Comparison of ENCODE assay signal across 9 cellular contexts in the genomic region with DNA sequence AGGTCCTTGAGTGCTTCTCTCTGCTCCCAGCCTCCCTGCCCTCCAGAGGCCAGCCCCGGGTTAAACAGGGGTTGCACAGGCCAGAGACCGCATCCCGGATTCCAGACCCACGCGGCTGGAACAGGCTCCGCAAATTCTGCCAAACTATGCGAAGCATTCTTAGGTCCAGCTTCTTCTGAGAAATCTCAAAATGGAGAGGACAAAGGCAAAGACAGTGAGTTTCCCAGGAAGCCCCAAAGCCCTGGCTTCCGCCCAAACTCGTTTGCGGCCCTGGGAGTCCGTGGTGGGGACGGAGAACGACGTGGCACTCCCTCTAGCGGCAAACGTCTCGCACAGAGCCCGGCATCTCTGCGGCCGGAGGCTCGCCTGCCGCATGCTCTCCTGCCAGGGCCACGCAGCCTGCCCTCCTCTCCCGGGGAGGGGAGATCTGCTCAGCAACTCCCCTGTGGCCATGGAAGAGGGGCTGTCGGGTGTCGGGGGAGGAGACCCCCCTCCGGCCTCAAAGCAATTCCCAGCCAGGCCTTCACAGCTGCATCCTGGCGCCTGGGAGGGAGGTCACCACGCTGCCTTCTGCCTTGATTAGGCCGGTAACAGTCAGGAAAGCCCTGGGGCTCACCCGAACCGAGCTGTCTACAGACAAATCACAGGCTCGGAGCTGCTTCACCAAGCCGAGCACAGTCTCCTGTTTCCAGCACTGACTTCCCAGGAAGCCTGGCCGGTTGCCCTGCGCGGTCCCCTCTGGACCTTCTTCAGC. TPM values are rescaled to one million over a fixed set of nuclear protein-coding genes. Genes with fewer than 3 reads are reported as not detected.
DNase-seq lines count a peak whose midpoint lies in the region; ATAC-seq and TF ChIP-seq lines count a peak whose summit lies in the region.
"Had no signal": no experiment of that assay in that cellular context is flagged by ENCODE, and none has a peak within 500 bp of the region (broad histone marks: within the 10 kb centered on the region; RNA-seq: fewer than 3 reads in every experiment).

No MANE protein-coding gene starts in this region.

- no peak for TF ChIP-seq EP300 in suprapubic skin (IDR thresholded peaks at IDR 0.05)

- peak; percentile 95 for ATAC-seq in GM18511 (IDR thresholded peaks at IDR 0.05; ENCODE audit: unreplicated experiment)
- peak; percentile 80 for ATAC-seq in HG02970 (IDR thresholded peaks at IDR 0.05; ENCODE audit: low FRiP score, unreplicated experiment)

- no peak overlapping the region for H3K27ac Mint-ChIP-seq in neural crest cell (ENCODE audit: unreplicated experiment)

- no peaks in the 10 kb centered on the region for H3K9me3 ChIP-seq in suprapubic skin

- no peak overlapping the region for H3K4me3 Mint-ChIP-seq in neural crest cell

- no peaks in the 10 kb centered on the region for H3K36me3 Mint-ChIP-seq in neural crest cell (ENCODE audit: low read depth)

- TF ChIP-seq CTCF in fibroblast of villous mesenchyme (IDR thresholded peaks at IDR 0.05; ENCODE audit: insufficient read depth, low read depth, low read length) = peak; percentile 83
- TF ChIP-seq CTCF in neural crest cell (conservative IDR thresholded peaks at IDR 0.05) = peak; percentile 93
- TF ChIP-seq CTCF in suprapubic skin (IDR thresholded peaks at IDR 0.05) = peak; percentile 43 to 83

- no peaks in the 10 kb centered on the region for H3K9me3 Mint-ChIP-seq in neural crest cell

- H3K36me3 ChIP-seq in suprapubic skin = no peaks in the 10 kb centered on the region

- peaks cover 19% of the 10 kb centered on the region for H3K4me1 Mint-ChIP-seq in neural crest cell

- peak overlapping the region; percentile 45 for H3K27ac ChIP-seq in suprapubic skin
- H3K27ac ChIP-seq: KMS-11 had no signal

- no peak for TF ChIP-seq POLR2A in suprapubic skin (IDR thresholded peaks at IDR 0.05)

- H3K27me3 ChIP-seq in suprapubic skin = peaks cover 2% of the 10 kb centered on the region

- DNase-seq in AG08396 (ENCODE audit: low spot score) (peak; percentile 93), NCI-H510A (lab: John Stamatoyannopoulos, UW) (peak; percentile 25), activated T-cell treated with anti-CD3 and anti-CD28 coated beads for 4 hours (peak; percentile 28), fibroblast of villous mesenchyme (ENCODE audit: low read depth) (peak; percentile 70), neural crest cell (ENCODE audit: low read depth, low spot score) (peak; percentile 91), suprapubic skin (ENCODE audit: low spot score in 2 of 2) (peak; percentile 78 to 87)

- H3K4me1 ChIP-seq in suprapubic skin = peaks cover 10% of the 10 kb centered on the region

- 71% methylated on average over 10 of the region's 37 CpGs for WGBS in suprapubic skin

- H3K4me3 ChIP-seq in fibroblast of villous mesenchyme (ENCODE audit: low read depth, low read length) = no peak overlapping the region
- peak overlapping the region; percentile 0 for H3K4me3 ChIP-seq in suprapubic skin

- H3K27me3 Mint-ChIP-seq in neural crest cell (ENCODE audit: low read depth) = no peaks in the 10 kb centered on the region

RNA-seq across cellular contexts. Expression of gene KLHL29, which starts 33.4 kb away (rescaled TPM):
- 10.6 and 14.7 TPM in 2 replicates for total RNA-seq in fibroblast of villous mesenchyme
- total RNA-seq in neural crest cell = 7.3 and 8.4 TPM in 2 replicates
- total RNA-seq in suprapubic skin = 10 to 100 TPM; 17.1 to 30.8 (median 20.7) TPM

Comparison
In these comparisons a context has a peak if more than half of its experiments do, and no peak if none do; other contexts are left out.
1. DNase-seq: peak in every context shown above with its lines; median percentile 93 in AG08396; 91 in neural crest cell; 82 in suprapubic skin; 70 in fibroblast of villous mesenchyme; 28 in activated T-cell treated with anti-CD3 and anti-CD28 coated beads for 4 hours; 25 in NCI-H510A.